In genomic region chr15:80308002-80308401, GRCh38 we compare ENCODE assay signal across 23 cellular contexts. TPM values are rescaled to one million over a fixed set of nuclear protein-coding genes. Genes with fewer than 3 reads are reported as not detected.
DNase-seq lines count a peak whose midpoint lies in the region; ATAC-seq and TF ChIP-seq lines count a peak whose summit lies in the region.
"Had no signal": no experiment of that assay in that cellular context is flagged by ENCODE, and none has a peak within 500 bp of the region (broad histone marks: within the 10 kb centered on the region; RNA-seq: fewer than 3 reads in every experiment).

No MANE protein-coding gene starts in this region.

- H3K27ac ChIP-seq in OCI-LY7 (ENCODE audit: low read depth, low read length, poor library complexity, severe bottlenecking) (no peak overlapping the region), uterus (no peak overlapping the region)
- H3K27ac ChIP-seq: 22Rv1, ascending aorta, skin epidermis had no signal

- H3K79me2 ChIP-seq in OCI-LY7 (ENCODE audit: insufficient read depth, low read depth, low read length), result no peaks in the 10 kb centered on the region

- no peaks in the 10 kb centered on the region for H4K20me1 ChIP-seq in OCI-LY7 (ENCODE audit: insufficient read depth, low read length)

- no peak overlapping the region for H3K4me2 ChIP-seq in OCI-LY7 (ENCODE audit: low read length)

- intact Hi-C loops in OCI-LY7 (cut with micrococcal nuclease; ENCODE audit: unreplicated experiment) (no loop called here), uterus (cut with DNase I; ENCODE audit: low total_unique reads) (no loop called here)

- TF ChIP-seq CTCF in OCI-LY7 (conservative IDR thresholded peaks at IDR 0.05; ENCODE audit: low read length), result no peak
- TF ChIP-seq CTCF in uterus (IDR thresholded peaks at IDR 0.05), result no peak

- DNase-seq in DMS 273 (lab: John Stamatoyannopoulos, UW; ENCODE audit: unreplicated experiment), result peak; percentile 1
- no peak for DNase-seq in DMS 273 treated with DMSO at 0.1 percent for 48 hours (lab: John Stamatoyannopoulos, UW)
- peak; percentile 47 for DNase-seq in HuH-7 (ENCODE audit: low spot score)
- peak; percentile 2 for DNase-seq in OCI-LY7 (ENCODE audit: low spot score)
- peak; percentile 69 for DNase-seq in islet precursor cell
- DNase-seq in uterus, result no peak
- DNase-seq in pons (ENCODE audit: low spot score), result no peak
- DNase-seq: activated B cell treated with CpG ODN at 0.5 μM for 24 hours; CD4-positive, alpha-beta memory T cell; Kasumi-1; left colon; naive thymus-derived CD4-positive, alpha-beta T cell; NCI-H2029 had no signal

- no TSS peak for BruUV-seq in OCI-LY7 (replicated peaks; lab: Mats Ljungman, UMichigan)

- H3K36me3 ChIP-seq in OCI-LY7 (ENCODE audit: insufficient read depth, low read length), result no peaks in the 10 kb centered on the region
- no peaks in the 10 kb centered on the region for H3K36me3 ChIP-seq in uterus
- H3K36me3 ChIP-seq: ascending aorta had no signal

- H3K9me3 ChIP-seq in OCI-LY7 (ENCODE audit: low read length) (no peaks in the 10 kb centered on the region), uterus (no peaks in the 10 kb centered on the region)
- H3K9me3 ChIP-seq: ascending aorta had no signal

- no peaks in the 10 kb centered on the region for H3K9me2 ChIP-seq in OCI-LY7 (ENCODE audit: insufficient read depth, low read length)

- H3K4me1 ChIP-seq in OCI-LY7 (ENCODE audit: insufficient read depth, low read length, poor library complexity, severe bottlenecking) (no peaks in the 10 kb centered on the region), uterus (no peaks in the 10 kb centered on the region)
- H3K4me1 ChIP-seq: ascending aorta had no signal

- H2AFZ ChIP-seq in OCI-LY7 (ENCODE audit: low read length), result no peak overlapping the region

- H3K4me3 ChIP-seq in OCI-LY7 (ENCODE audit: low read depth, low read length, poor library complexity, severe bottlenecking), result no peak overlapping the region
- H3K4me3 ChIP-seq in uterus, result no peak overlapping the region
- H3K4me3 ChIP-seq: ascending aorta, GM12878, skin epidermis had no signal

- TF ChIP-seq POLR2A in uterus (IDR thresholded peaks at IDR 0.05), result no peak

- CTCF ChIA-PET in OCI-LY7 (lab: Charles Lee; ENCODE audit: unreplicated experiment), result no interaction called here

- ATAC-seq in GM21576 (IDR thresholded peaks at IDR 0.05; ENCODE audit: unreplicated experiment), result no peak
- ATAC-seq: activated T-helper 17 cell treated with anti-CD3 and anti-CD28 coated beads, Interleukin-2, amount 50 U/mL, for 72 hours; GM12878; left colon; naive thymus-derived CD4-positive, alpha-beta T cell; SK-N-SH treated with all-trans-retinoic acid at 6 μM for 48 hours had no signal

- POLR2A ChIA-PET in OCI-LY7 (lab: Charles Lee), result no interaction called here

- no peaks in the 10 kb centered on the region for H3K27me3 ChIP-seq in uterus
- H3K27me3 ChIP-seq: ascending aorta had no signal

RNA-seq across cellular contexts. Expression of gene CTXND1, which starts 56.0 kb away (rescaled TPM):
- not detected in 2 replicates for total RNA-seq in OCI-LY7 (2014; rRNA removed; shearing (Covaris generic))
- total RNA-seq in OCI-LY7 (2022) (not detected in 2 replicates), uterus (under 1 TPM in 2 of 4 donors, not detected in 2; 0.07 to 0.09 TPM)
- total RNA-seq: activated B cell treated with CpG ODN at 0.5 μM for 24 hours; activated T-helper 17 cell treated with anti-CD3 and anti-CD28 coated beads, Interleukin-2, amount 50 U/mL, for 72 hours; CD4-positive, alpha-beta memory T cell; endothelial cell of umbilical vein; GM12878; HT1080; naive thymus-derived CD4-positive, alpha-beta T cell; renal cortical epithelial cell had no signal

Comparison
In these comparisons a context has a peak if more than half of its experiments do, and no peak if none do; other contexts are left out.
1. DNase-seq: peak in DMS 273 (single experiment), HuH-7 (single experiment), OCI-LY7 (single experiment) and islet precursor cell (single experiment); none in DMS 273 treated with DMSO at 0.1 percent for 48 hours (single experiment), uterus (0 of 2) and pons (single experiment).